30 cellular contexts compared by ENCODE assay signal in genomic region chr2:163558286-163559009, GRCh38.
DNase-seq lines count a peak whose midpoint lies in the region; ATAC-seq and TF ChIP-seq lines count a peak whose summit lies in the region.
"Had no signal": no experiment of that assay in that cellular context is flagged by ENCODE, and none has a peak within 500 bp of the region (broad histone marks: within the 10 kb centered on the region; RNA-seq: fewer than 3 reads in every experiment).

No MANE protein-coding gene starts in this region.

- no peaks in the 10 kb centered on the region for H3F3A ChIP-seq in GM23338 (replicated peaks; ENCODE audit: low read depth)

- H3K4me3 ChIP-seq in GM23338 (no peak overlapping the region), neuron (ENCODE audit: low read length) (no peak overlapping the region)
- H3K4me3 ChIP-seq: adrenal gland, colonic mucosa, esophagus muscularis mucosa, heart left ventricle, lung, sigmoid colon, SJSA1 had no signal

- H3K4me3 Mint-ChIP-seq in GM23338, result no peak overlapping the region
- H3K4me3 Mint-ChIP-seq: activated naive CD4-positive, alpha-beta T cell treated with anti-CD3 and anti-CD28 coated beads for 36 hours; activated T-helper 1 cell treated with anti-CD3 and anti-CD28 coated beads, Interleukin-12 subunit alpha, Interleukin-12 subunit beta, Interleukin-2, Interleukin-4 antibody, amounts not matched to agents 30 ng/mL and 10 ng/mL and 1 ng/mL, durations not matched to agents 14 hours and 24 hours and 36 hours; effector memory CD8-positive, alpha-beta T cell; stimulated activated effector memory CD8-positive, alpha-beta T cell treated with anti-CD3 and anti-CD28 coated beads, Interleukin-12 subunit alpha, Interleukin-12 subunit beta, amount 100 ng/mL, for 72 hours had no signal

- peaks cover 5% of the 10 kb centered on the region for H3K27me3 Mint-ChIP-seq in GM23338 (ENCODE audit: insufficient read depth, low read depth, poor library complexity)
- H3K27me3 Mint-ChIP-seq: effector memory CD8-positive, alpha-beta T cell had no signal

- no peak for TF ChIP-seq CTCF in GM23338 (conservative IDR thresholded peaks at IDR 0.05; ENCODE audit: low read depth in 2 of 2)

- peaks cover 2% of the 10 kb centered on the region for H3K9me3 ChIP-seq in neuron (ENCODE audit: low read length)
- H3K9me3 ChIP-seq: adrenal gland, colonic mucosa, esophagus muscularis mucosa, heart left ventricle, sigmoid colon, SJSA1 had no signal

- DNase-seq in GM23338 (ENCODE audit: low spot score) (no peak), NCI-H1105 treated with DMSO at 0.1 percent for 48 hours (lab: John Stamatoyannopoulos, UW) (peak; percentile 58), astrocyte of the hippocampus (ENCODE audit: low read depth, low spot score) (peak; percentile 1), UCSD-AML1 (lab: John Stamatoyannopoulos, UW; ENCODE audit: unreplicated experiment) (no peak), NCI-H146 (lab: John Stamatoyannopoulos, UW) (no peak), middle frontal gyrus (ENCODE audit: extremely low spot score, low spot score) (no peak)
- DNase-seq: activated CD4-positive, alpha-beta T cell treated with anti-CD3 and anti-CD28 coated beads, Interleukin-2, amount 50 U/mL, for 4 hours; activated CD4-positive, CD25-positive, alpha-beta regulatory T cell; activated naive CD4-positive, alpha-beta T cell treated with anti-CD3 and anti-CD28 coated beads for 36 hours; adrenal gland; colonic mucosa; effector memory CD8-positive, alpha-beta T cell; EL; foreskin keratinocyte; heart left ventricle; Karpas-422; kidney glomerular epithelial cell; NCI-H2081; NCI-H524 treated with DMSO at 0.1 percent for 48 hours; posterior cingulate gyrus; sigmoid colon; stimulated activated CD4-positive, alpha-beta T cell treated with anti-CD3 and anti-CD28 coated beads, Interleukin-4, amount 100 ng/mL, for 24 hours; substantia nigra had no signal

- peak; percentile 64 for ATAC-seq in GM23338
- ATAC-seq: effector memory CD8-positive, alpha-beta T cell; foreskin keratinocyte; heart left ventricle; stimulated activated effector memory CD8-positive, alpha-beta T cell treated with anti-CD3 and anti-CD28 coated beads, Interleukin-12 subunit alpha, Interleukin-12 subunit beta, amount 100 ng/mL, for 72 hours had no signal

- no peaks in the 10 kb centered on the region for H3K9me3 Mint-ChIP-seq in GM23338
- H3K9me3 Mint-ChIP-seq: activated naive CD4-positive, alpha-beta T cell treated with anti-CD3 and anti-CD28 coated beads for 36 hours; activated T-helper 1 cell treated with anti-CD3 and anti-CD28 coated beads, Interleukin-12 subunit alpha, Interleukin-12 subunit beta, Interleukin-2, Interleukin-4 antibody, amounts not matched to agents 30 ng/mL and 10 ng/mL and 1 ng/mL, durations not matched to agents 14 hours and 24 hours and 36 hours had no signal

- H3K27me3 ChIP-seq in GM23338 (ENCODE audit: insufficient read depth) (no peaks in the 10 kb centered on the region), neuron (ENCODE audit: insufficient read depth, low read length) (no peaks in the 10 kb centered on the region)
- H3K27me3 ChIP-seq: adrenal gland, colonic mucosa, esophagus muscularis mucosa, foreskin keratinocyte, heart left ventricle, sigmoid colon, SJSA1 had no signal

- no peaks in the 10 kb centered on the region for H3K79me2 ChIP-seq in GM23338 (replicated peaks; ENCODE audit: insufficient read depth)

- no peaks in the 10 kb centered on the region for H3K9me2 ChIP-seq in GM23338 (ENCODE audit: insufficient read depth)

- H3K27ac ChIP-seq in GM23338 (ENCODE audit: low read depth), result no peak overlapping the region
- H3K27ac ChIP-seq: adrenal gland, C4-2B, colonic mucosa, esophagus muscularis mucosa, foreskin keratinocyte, heart left ventricle, sigmoid colon, SJSA1 had no signal

- H2AFZ ChIP-seq in GM23338 (no peak overlapping the region), neuron (ENCODE audit: low read depth, low read length) (peak overlapping the region; percentile 32)

- no peak overlapping the region; the same call in 1 of the 2 replicates for H3K27ac Mint-ChIP-seq in GM23338
- H3K27ac Mint-ChIP-seq: activated naive CD4-positive, alpha-beta T cell treated with anti-CD3 and anti-CD28 coated beads for 36 hours; activated T-helper 1 cell treated with anti-CD3 and anti-CD28 coated beads, Interleukin-12 subunit alpha, Interleukin-12 subunit beta, Interleukin-2, Interleukin-4 antibody, amounts not matched to agents 30 ng/mL and 10 ng/mL and 1 ng/mL, durations not matched to agents 14 hours and 24 hours and 36 hours; effector memory CD8-positive, alpha-beta T cell; stimulated activated effector memory CD8-positive, alpha-beta T cell treated with anti-CD3 and anti-CD28 coated beads, Interleukin-12 subunit alpha, Interleukin-12 subunit beta, amount 100 ng/mL, for 72 hours had no signal

- H3K4me1 ChIP-seq in GM23338 (ENCODE audit: insufficient read depth) (no peaks in the 10 kb centered on the region), neuron (ENCODE audit: insufficient read depth, low read length) (peaks cover 6% of the 10 kb centered on the region)
- H3K4me1 ChIP-seq: adrenal gland, colonic mucosa, foreskin keratinocyte, heart left ventricle, sigmoid colon, SJSA1 had no signal

- no peaks in the 10 kb centered on the region for H3K4me1 Mint-ChIP-seq in GM23338
- H3K4me1 Mint-ChIP-seq: stimulated activated effector memory CD8-positive, alpha-beta T cell treated with anti-CD3 and anti-CD28 coated beads, Interleukin-12 subunit alpha, Interleukin-12 subunit beta, amount 100 ng/mL, for 72 hours had no signal

- H4K20me1 ChIP-seq in GM23338 (replicated peaks; ENCODE audit: insufficient read depth), result no peaks in the 10 kb centered on the region

- H3K36me3 Mint-ChIP-seq in GM23338 (ENCODE audit: low read depth), result no peaks in the 10 kb centered on the region
- H3K36me3 Mint-ChIP-seq: stimulated activated effector memory CD8-positive, alpha-beta T cell treated with anti-CD3 and anti-CD28 coated beads, Interleukin-12 subunit alpha, Interleukin-12 subunit beta, amount 100 ng/mL, for 72 hours had no signal

- H3K36me3 ChIP-seq in GM23338 (ENCODE audit: insufficient read depth) (no peaks in the 10 kb centered on the region), neuron (ENCODE audit: insufficient read depth, low read length) (no peaks in the 10 kb centered on the region)
- H3K36me3 ChIP-seq: adrenal gland, colonic mucosa, esophagus muscularis mucosa, heart left ventricle, sigmoid colon, SJSA1 had no signal

- no peak overlapping the region for H3K4me2 ChIP-seq in GM23338

TF ChIP-seq in GM23338, 12 proteins besides CTCF, POLR2A, EP300 and RAD21:
- TF ChIP-seq NANOG (IDR thresholded peaks at IDR 0.05; ENCODE audit: borderline replicate concordance), result no peak
- TF ChIP-seq EZH2 (IDR thresholded peaks at IDR 0.05; ENCODE audit: low read depth, unreplicated experiment), result no peak

Comparison
In these comparisons a context has a peak if more than half of its experiments do, and no peak if none do; other contexts are left out.
1. DNase-seq: peak in NCI-H1105 treated with DMSO at 0.1 percent for 48 hours (single experiment) and astrocyte of the hippocampus (single experiment); none in GM23338 (single experiment), UCSD-AML1 (single experiment), NCI-H146 (single experiment) and middle frontal gyrus (single experiment).